ENCODE assay signal across 8 cellular contexts in genomic region chrX:129523076-129524055, GRCh38. TPM values are rescaled to one million over a fixed set of nuclear protein-coding genes. Genes with fewer than 3 reads are reported as not detected.
DNase-seq lines count a peak whose midpoint lies in the region; ATAC-seq, FAIRE-seq and TF ChIP-seq lines count a peak whose summit lies in the region.

Gene SMARCA1, minus strand, starts transcription at chrX:129523490. Its CDS starts 120 bp downstream, at chrX:129523370.

- peaks cover 0 to 3% (median 0%) of the 10 kb centered on the region in 3 donors for H3K4me1 ChIP-seq in pancreas

- peak; percentile 88 for DNase-seq in GM03348 (ENCODE audit: low spot score)
- peak; percentile 30 for DNase-seq in NCI-H2171 (lab: John Stamatoyannopoulos, UW)
- DNase-seq in astrocyte of the spinal cord (ENCODE audit: low read depth, low spot score), result peak; percentile 59
- DNase-seq in left ventricle myocardium superior, result peak; percentile 59
- peak; percentile 27 to 75 (median 44) for DNase-seq in pancreas
- DNase-seq in GDM1 (lab: John Stamatoyannopoulos, UW), result no peak
- no peak for DNase-seq in T1000 (lab: John Stamatoyannopoulos, UW)
- DNase-seq in SW 1271 (lab: John Stamatoyannopoulos, UW), result no peak

- in situ Hi-C loops in astrocyte of the spinal cord (cut with HindIII; ENCODE audit: low sequenced_read_pairs), result no loop called here

- intact Hi-C loops in left ventricle myocardium superior (cut with micrococcal nuclease) (no loop called here), pancreas (cut with DNase I) (no loop called here)

- 3 to 35% methylated on average over 37 to 48 of the region's 59 CpGs for WGBS in pancreas, 2 donors

- H3K9me3 ChIP-seq in pancreas, result no peaks in the 10 kb centered on the region

- H3K27me3 ChIP-seq in pancreas, result peaks cover 0 to 3% (median 0%) of the 10 kb centered on the region in 4 donors

- no peaks in the 10 kb centered on the region for H3K36me3 ChIP-seq in pancreas

- peak within 1 kb of the TSS; percentile 78 for H3K4me3 ChIP-seq in astrocyte of the spinal cord (ENCODE audit: low read depth, low read length)
- peak within 1 kb of the TSS; percentile 57 to 60 (median 58) for H3K4me3 ChIP-seq in pancreas

- TF ChIP-seq CTCF in astrocyte of the spinal cord (IDR thresholded peaks at IDR 0.05; ENCODE audit: low read depth, low read length) (no peak), pancreas (IDR thresholded peaks at IDR 0.05) (no peak)

- no peak for FAIRE-seq in pancreas (lab: Jason Lieb, UNC)

- ATAC-seq in left ventricle myocardium superior (peak; percentile 88), pancreas (peak; percentile 60 to 76 (median 72))

- peak within 1 kb of the TSS in 3 of 4 donors; percentile 50 to 80 (median 79) for H3K27ac ChIP-seq in pancreas

RNA-seq across cellular contexts. Expression of gene SMARCA1, which starts in this region (rescaled TPM):
- total RNA-seq in left ventricle myocardium superior (29.8 TPM), pancreas (10 to 100 TPM in 3 of 6 donors, 1 to 10 TPM in 3; 7.5 to 20.3 (median 11.4) TPM)
- 10 to 100 TPM in 1 of 2 donors, 1 to 10 TPM in 1; 6.8 to 27.6 TPM for polyA plus RNA-seq in pancreas

Comparison
In these comparisons a context has a peak if more than half of its experiments do, and no peak if none do; other contexts are left out.
1. DNase-seq: peak in GM03348 (single experiment), NCI-H2171 (single experiment), astrocyte of the spinal cord (single experiment), left ventricle myocardium superior (single experiment) and pancreas (6 of 6); none in GDM1 (single experiment), T1000 (single experiment) and SW 1271 (0 of 2).